ENCODE assay signal across 28 cellular contexts in genomic region chr3:65703820-65704219, GRCh38.
DNase-seq lines count a peak whose midpoint lies in the region; ATAC-seq, FAIRE-seq and TF ChIP-seq lines count a peak whose summit lies in the region.
"Had no signal": no experiment of that assay in that cellular context is flagged by ENCODE, and none has a peak within 500 bp of the region (broad histone marks: within the 10 kb centered on the region; RNA-seq: fewer than 3 reads in every experiment).

No MANE protein-coding gene starts in this region.

- H3K4me2 ChIP-seq in HepG2 (ENCODE audit: low read depth, low read length) (no peak overlapping the region), IMR-90 (ENCODE audit: low read depth, low read length) (no peak overlapping the region), H1 (ENCODE audit: insufficient read depth in 1 of 2, low read depth in 2 of 2, low read length in 2 of 2) (no peak overlapping the region)
- H3K4me2 ChIP-seq: BLaER1 had no signal

- H3K36me3 ChIP-seq in HepG2 (replicated peaks in 1 of 2; ENCODE audit: control insufficient read depth in 1 of 2, insufficient read depth in 2 of 2, low read length in 2 of 2) (no peaks in the 10 kb centered on the region; a peak in 1 of 5 replicates), right lobe of liver (no peaks in the 10 kb centered on the region), IMR-90 (ENCODE audit: control insufficient read depth, insufficient read depth, low read length) (no peaks in the 10 kb centered on the region), H1 (ENCODE audit: control insufficient read depth in 2 of 4, insufficient read depth in 4 of 4, low read length in 3 of 4) (no peaks in the 10 kb centered on the region), left lung (no peaks in the 10 kb centered on the region), testis (ENCODE audit: low read depth, missing control alignments) (no peaks in the 10 kb centered on the region), esophagus squamous epithelium (no peaks in the 10 kb centered on the region)
- H3K36me3 ChIP-seq: BE2C, BLaER1 had no signal

- ATAC-seq in HepG2 (no peak), right lobe of liver (no peak), IMR-90 (ENCODE audit: low read depth) (no peak), left lung (no peak)
- ATAC-seq: GM12878 had no signal

- H2AK5ac ChIP-seq in IMR-90 (ENCODE audit: low read depth, low read length) = no peak overlapping the region
- H2AK5ac ChIP-seq in H1 (ENCODE audit: low read depth, low read length) = no peak overlapping the region

- H3K27ac ChIP-seq in HepG2 (ENCODE audit: extremely low read length, insufficient read depth, low read length) (no peak overlapping the region), right lobe of liver (no peak overlapping the region), IMR-90 (ENCODE audit: insufficient read depth, low read length) (no peak overlapping the region), H1 (ENCODE audit: low read depth, low read length) (no peak overlapping the region), left lung (no peak overlapping the region), testis (no peak overlapping the region), esophagus squamous epithelium (no peak overlapping the region)
- H3K27ac ChIP-seq: 22Rv1, BLaER1 had no signal

- no peak for TF ChIP-seq RAD21 in HepG2 (CRISPR knock-in tag; IDR thresholded peaks at IDR 0.05)
- no peak for TF ChIP-seq RAD21 in IMR-90 (IDR thresholded peaks at IDR 0.05; ENCODE audit: low read length)
- TF ChIP-seq RAD21 in H1 (IDR thresholded peaks at IDR 0.05 in 1 of 2, conservative IDR thresholded peaks at IDR 0.05 in 1 of 2; ENCODE audit: low read depth in 2 of 2, low read length in 2 of 2) = no peak

- no peak overlapping the region for H3K56ac ChIP-seq in IMR-90 (ENCODE audit: extremely low read depth, insufficient read depth, low read length)
- H3K56ac ChIP-seq in H1 (replicated peaks; ENCODE audit: insufficient read length, low read depth, low read length) = no peak overlapping the region

- H3K4me3 Mint-ChIP-seq in nephron progenitor cell = no peak overlapping the region
- H3K4me3 Mint-ChIP-seq: CD14-positive monocyte; CD4-positive, alpha-beta memory T cell; CD4-positive, CD25-positive, alpha-beta regulatory T cell; CD8-positive, alpha-beta memory T cell had no signal

- peaks cover 54% of the 10 kb centered on the region for H3K4me1 Mint-ChIP-seq in nephron progenitor cell
- H3K4me1 Mint-ChIP-seq: CD14-positive monocyte; CD4-positive, alpha-beta memory T cell; CD4-positive, CD25-positive, alpha-beta regulatory T cell; CD8-positive, alpha-beta memory T cell had no signal

- FAIRE-seq in HepG2 (lab: Jason Lieb, UNC) = no peak
- FAIRE-seq in H1 (lab: Jason Lieb, UNC) = no peak
- FAIRE-seq: GM12878, GM12892, GM18507 had no signal

- TF ChIP-seq CTCF in HepG2 (CRISPR knock-in tag; IDR thresholded peaks at IDR 0.05) = no peak
- TF ChIP-seq CTCF in right lobe of liver (IDR thresholded peaks at IDR 0.05) = no peak
- no peak for TF ChIP-seq CTCF in IMR-90 (conservative IDR thresholded peaks at IDR 0.05; ENCODE audit: low read depth, low read length)
- TF ChIP-seq CTCF in H1 (IDR thresholded peaks at IDR 0.05; ENCODE audit: control extremely low read depth in 1 of 3, insufficient read depth in 1 of 3, low read depth in 1 of 3, low read length in 3 of 3) = no peak
- TF ChIP-seq CTCF in nephron progenitor cell (IDR thresholded peaks at IDR 0.05) = no peak
- TF ChIP-seq CTCF in left lung (IDR thresholded peaks at IDR 0.05) = no peak
- TF ChIP-seq CTCF in testis (IDR thresholded peaks at IDR 0.05) = no peak
- no peak for TF ChIP-seq CTCF in esophagus squamous epithelium (IDR thresholded peaks at IDR 0.05)

- no peak overlapping the region for H3K18ac ChIP-seq in IMR-90 (ENCODE audit: low read depth, low read length)
- no peak overlapping the region for H3K18ac ChIP-seq in H1 (ENCODE audit: extremely low read depth, low read length)

- H3K27ac Mint-ChIP-seq in nephron progenitor cell = peak overlapping the region; percentile 33
- H3K27ac Mint-ChIP-seq: CD14-positive monocyte; CD4-positive, CD25-positive, alpha-beta regulatory T cell; CD8-positive, alpha-beta memory T cell had no signal

- CTCF ChIA-PET in HepG2 (lab: Yijun Ruan, JAX; ENCODE audit: low intra/inter-chr PET ratio, low total read pairs) = no interaction called here
- CTCF ChIA-PET in IMR-90 (lab: Yijun Ruan, JAX) = no interaction called here
- CTCF ChIA-PET in H1 (lab: Charles Lee; ENCODE audit: partially characterized antibody) = interaction anchor here (0.8 to 1.7 kb wide), 4 partner anchors 28 to 275 kb away, joined by 4 to 6 read pairs (median 4); no protein-coding TSS in a partner anchor

- TF ChIP-seq EP300 in HepG2 (IDR thresholded peaks at IDR 0.05; ENCODE audit: low read depth in 2 of 2, low read length in 2 of 2) = no peak
- TF ChIP-seq EP300 in HepG2 (CRISPR knock-in tag; IDR thresholded peaks at IDR 0.05; ENCODE audit: borderline replicate concordance) = no peak
- no peak for TF ChIP-seq EP300 in H1 (IDR thresholded peaks at IDR 0.05; ENCODE audit: borderline replicate concordance in 1 of 2, low read depth in 2 of 2, low read length in 2 of 2)

- dilution Hi-C loops in IMR-90 (cut with HindIII; ENCODE audit: low sequenced_read_pairs, unreplicated experiment) = no loop called here

- H2BK120ac ChIP-seq in IMR-90 (ENCODE audit: low read depth, low read length) (no peak overlapping the region), H1 (replicated peaks; ENCODE audit: low read depth, low read length) (no peak overlapping the region)

- H4K5ac ChIP-seq in IMR-90 (ENCODE audit: low read depth, low read length) (no peak overlapping the region), H1 (ENCODE audit: insufficient read length, low read depth, low read length) (no peak overlapping the region)

- H3K4me3 ChIP-seq in HepG2 (replicated peaks in 1 of 3; ENCODE audit: insufficient read depth in 1 of 3, low read depth in 2 of 3, low read length in 3 of 3) (no peak overlapping the region), right lobe of liver (no peak overlapping the region), IMR-90 (ENCODE audit: insufficient read depth, low read depth, low read length) (no peak overlapping the region), H1 (ENCODE audit: extremely low read depth in 1 of 4, insufficient read depth in 2 of 4, low read depth in 3 of 4, low read length in 4 of 4) (no peak overlapping the region), left lung (no peak overlapping the region), testis (no peak overlapping the region), esophagus squamous epithelium (no peak overlapping the region)
- H3K4me3 ChIP-seq: BLaER1, GM12878 had no signal

- H4K8ac ChIP-seq in IMR-90 (ENCODE audit: low read depth in 2 of 2, low read length in 2 of 2) (no peak overlapping the region), H1 (ENCODE audit: extremely low read depth, insufficient read depth, low read length) (no peak overlapping the region)

- H3K4me1 ChIP-seq in HepG2 (ENCODE audit: insufficient read depth, low read length) (no peaks in the 10 kb centered on the region), right lobe of liver (no peaks in the 10 kb centered on the region), IMR-90 (ENCODE audit: control insufficient read depth, insufficient read depth, low read length) (peaks cover 4% of the 10 kb centered on the region; the same call in 1 of the 2 replicates), H1 (replicated peaks in 1 of 4; ENCODE audit: control insufficient read depth in 3 of 4, insufficient read depth in 4 of 4, low read length in 3 of 4) (0 out of 7 replicates have a peak, but pooled peaks cover 0 to 3% (median 0%) of the 10 kb centered on the region in 4 experiments), left lung (no peaks in the 10 kb centered on the region), testis (peaks cover 7% of the 10 kb centered on the region), esophagus squamous epithelium (no peaks in the 10 kb centered on the region)
- H3K4me1 ChIP-seq: BE2C, BLaER1 had no signal

- H2AFZ ChIP-seq in HepG2 (ENCODE audit: low read length) = no peak overlapping the region
- H2AFZ ChIP-seq in IMR-90 (replicated peaks; ENCODE audit: low read length, poor library complexity) = no peak overlapping the region
- no peak overlapping the region for H2AFZ ChIP-seq in H1 (ENCODE audit: low read length)

- peaks cover 4% of the 10 kb centered on the region for H3K27me3 Mint-ChIP-seq in nephron progenitor cell (ENCODE audit: low read depth, poor library complexity)
- H3K27me3 Mint-ChIP-seq: CD8-positive, alpha-beta memory T cell had no signal

- in situ Hi-C loops in HepG2 (cut with HindIII; ENCODE audit: extremely low pct_ligation_motif_present, low pct_unique_long_range_greater_than_20kb) (no loop called here), IMR-90 (cut with MboI; ENCODE audit: low sequenced_read_pairs) (no loop called here)

- peaks cover 6% of the 10 kb centered on the region for H3K9me1 ChIP-seq in IMR-90 (ENCODE audit: insufficient read depth, low read length)

- no peak overlapping the region for H2AK9ac ChIP-seq in IMR-90 (replicated peaks; ENCODE audit: low read depth, low read length, poor library complexity)

- H2BK20ac ChIP-seq in IMR-90 (ENCODE audit: low read depth, low read length) (no peak overlapping the region), H1 (ENCODE audit: low read length) (no peak overlapping the region)

- peaks cover 8% of the 10 kb centered on the region for H4K20me1 ChIP-seq in HepG2 (ENCODE audit: insufficient read depth, low read length)
- 0 out of 2 replicates have a peak, but pooled peaks cover 3% of the 10 kb centered on the region for H4K20me1 ChIP-seq in IMR-90 (ENCODE audit: insufficient read depth, low read length)
- no peaks in the 10 kb centered on the region for H4K20me1 ChIP-seq in H1 (replicated peaks in 1 of 2; ENCODE audit: control insufficient read depth in 1 of 2, insufficient read depth in 2 of 2, low read length in 2 of 2)
- H4K20me1 ChIP-seq: BLaER1 had no signal

- intact Hi-C loops in HepG2 (cut with micrococcal nuclease; ENCODE audit: unreplicated experiment) = no loop called here
- intact Hi-C loops in right lobe of liver (cut with DNase I) = no loop called here
- intact Hi-C loops in IMR-90 (cut with micrococcal nuclease) = no loop called here
- intact Hi-C loops in left lung (cut with DNase I) = no loop called here
- intact Hi-C loops in testis (cut with DNase I; ENCODE audit: low total_unique reads) = no loop called here
- intact Hi-C loops in esophagus squamous epithelium (cut with DNase I) = no loop called here

- H3K14ac ChIP-seq in IMR-90 (replicated peaks; ENCODE audit: low read depth, low read length) = no peak overlapping the region
- no peak overlapping the region for H3K14ac ChIP-seq in H1 (ENCODE audit: insufficient read length)

- no peak overlapping the region for H2BK12ac ChIP-seq in H1 (ENCODE audit: low read depth, low read length)

- peaks cover 0 to 12% of the 10 kb centered on the region in 2 experiments; a peak in 1 of 4 replicates for H3K79me1 ChIP-seq in IMR-90 (ENCODE audit: low read depth in 1 of 2, low read length in 2 of 2)
- H3K79me1 ChIP-seq in H1 (ENCODE audit: low read depth, low read length) = 0 out of 2 replicates have a peak, but pooled peaks cover 3% of the 10 kb centered on the region

- H3K79me2 ChIP-seq in HepG2 (ENCODE audit: insufficient read depth, low read length) (no peaks in the 10 kb centered on the region), H1 (ENCODE audit: control insufficient read depth in 1 of 2, insufficient read depth in 2 of 2, low read length in 2 of 2) (no peaks in the 10 kb centered on the region; a peak in 1 of 4 replicates)

- DNase-seq in HepG2 (ENCODE audit: low spot score) (no peak), right lobe of liver (no peak), IMR-90 (no peak), H1 (ENCODE audit: low read depth in 1 of 2, low spot score in 2 of 2) (no peak), nephron progenitor cell (no peak), left lung (no peak), testis (no peak), esophagus squamous epithelium (lab: John Stamatoyannopoulos, UW) (no peak)
- DNase-seq: ACHN; BE2C; C1 segment of cervical spinal cord; CD4-positive, alpha-beta memory T cell; CD4-positive, CD25-positive, alpha-beta regulatory T cell; CD8-positive, alpha-beta memory T cell; COR-L47; DMS 273 treated with DMSO at 0.1 percent for 48 hours; DMS153; DMS53; DMS79; DND-41; EL; GDM1 had no signal

- peaks cover 14% of the 10 kb centered on the region for H3K9me3 Mint-ChIP-seq in nephron progenitor cell

- H2BK15ac ChIP-seq in IMR-90 (ENCODE audit: low read depth, low read length) (no peak overlapping the region), H1 (ENCODE audit: low read length) (no peak overlapping the region)

- no peaks in the 10 kb centered on the region for H3K23me2 ChIP-seq in H1 (ENCODE audit: low read depth, low read length)

- POLR2A ChIA-PET in HepG2 (lab: Yijun Ruan, JAX) = no interaction called here
- POLR2A ChIA-PET in IMR-90 (lab: Charles Lee; ENCODE audit: unreplicated experiment) = no interaction called here
- POLR2A ChIA-PET in H1 (lab: Charles Lee; ENCODE audit: partially characterized antibody) = interaction anchor here (1.1 kb wide), 1 partner anchor 9 kb away, joined by 3 read pairs; no protein-coding TSS in a partner anchor

- BruUV-seq in HepG2 (replicated peaks; lab: Mats Ljungman, UMichigan) = no TSS peak
- no TSS peak for BruUV-seq in IMR-90 (replicated peaks; lab: Mats Ljungman, UMichigan)

- H3K23ac ChIP-seq in IMR-90 (ENCODE audit: low read depth, low read length) = no peak overlapping the region
- H3K23ac ChIP-seq in H1 (ENCODE audit: insufficient read length) = no peak overlapping the region

- peaks cover 4% of the 10 kb centered on the region for H3K36me3 Mint-ChIP-seq in nephron progenitor cell (ENCODE audit: low read depth)
- H3K36me3 Mint-ChIP-seq: CD14-positive monocyte; CD4-positive, alpha-beta memory T cell; CD4-positive, CD25-positive, alpha-beta regulatory T cell; CD8-positive, alpha-beta memory T cell had no signal

- H3K4ac ChIP-seq in IMR-90 (ENCODE audit: low read depth, low read length) = no peak overlapping the region
- H3K4ac ChIP-seq in H1 (replicated peaks; ENCODE audit: insufficient read length, low read depth, low read length) = no peak overlapping the region

- H4K91ac ChIP-seq in IMR-90 (ENCODE audit: insufficient read depth, low read depth, low read length) (no peak overlapping the region), H1 (replicated peaks; ENCODE audit: insufficient read length, low read length) (no peak overlapping the region)

- TF ChIP-seq POLR2A in HepG2 (IDR thresholded peaks at IDR 0.05; ENCODE audit: insufficient read depth in 1 of 2, low read depth in 2 of 2, low read length in 2 of 2) (no peak), right lobe of liver (IDR thresholded peaks at IDR 0.05) (no peak), IMR-90 (IDR thresholded peaks at IDR 0.05; ENCODE audit: low read depth, low read length) (no peak), H1 (IDR thresholded peaks at IDR 0.05; ENCODE audit: control extremely low read depth in 1 of 2, low read depth in 2 of 2, low read length in 2 of 2) (no peak), testis (IDR thresholded peaks at IDR 0.05) (no peak), esophagus squamous epithelium (IDR thresholded peaks at IDR 0.05) (no peak)

- WGBS in HepG2 (ENCODE audit: low lambda C conversion rate) = 97% methylated on average over 2 of the region's 2 CpGs
- 95% methylated on average over 2 of the region's 2 CpGs for WGBS in right lobe of liver (ENCODE audit: insufficient coverage, low coverage, low lambda C conversion rate, missing lambda C conversion rate)
- WGBS in IMR-90 (ENCODE audit: extremely low coverage in 2 of 2, insufficient read length in 1 of 2), 2 experiments = no CpG with 5 or more reads among the region's 2 CpGs
- whole genome bisulfite sequencing in H1 (ENCODE audit: extremely low coverage in 1 of 2, insufficient coverage in 1 of 2, insufficient read length in 1 of 2, insufficient replicate concordance in 2 of 2, low coverage in 1 of 2, low lambda C conversion rate in 2 of 2, missing lambda C conversion rate in 1 of 2), 2 experiments = 94% methylated on average over 2 of the region's 2 CpGs; no CpG with 5 or more reads in 1 of the 2 experiments
- WGBS in testis, 2 donors = 61 to 87% methylated on average over 2 of the region's 2 CpGs
- WGBS in esophagus squamous epithelium, 2 donors = 81 to 87% methylated on average over 2 of the region's 2 CpGs

- H3K27me3 ChIP-seq in HepG2 (ENCODE audit: control insufficient read depth in 1 of 2, insufficient read depth in 2 of 2, low read length in 2 of 2) = no peaks in the 10 kb centered on the region
- no peaks in the 10 kb centered on the region for H3K27me3 ChIP-seq in right lobe of liver
- H3K27me3 ChIP-seq in IMR-90 (ENCODE audit: control insufficient read depth, insufficient read depth, low read length) = no peaks in the 10 kb centered on the region
- H3K27me3 ChIP-seq in H1 (replicated peaks in 1 of 4; ENCODE audit: control insufficient read depth in 3 of 4, extremely low read depth in 1 of 4, insufficient read depth in 3 of 4, low read length in 3 of 4) = no peaks in the 10 kb centered on the region
- H3K27me3 ChIP-seq in left lung = no peaks in the 10 kb centered on the region
- no peaks in the 10 kb centered on the region for H3K27me3 ChIP-seq in testis
- H3K27me3 ChIP-seq in esophagus squamous epithelium = no peaks in the 10 kb centered on the region
- H3K27me3 ChIP-seq: BE2C, BLaER1 had no signal

- H3K9me3 ChIP-seq in HepG2 (ENCODE audit: low read length) (no peaks in the 10 kb centered on the region), right lobe of liver (no peaks in the 10 kb centered on the region), IMR-90 (ENCODE audit: control insufficient read depth, insufficient read depth, low read length) (no peaks in the 10 kb centered on the region), H1 (ENCODE audit: insufficient read depth in 2 of 2, low read depth in 1 of 2, low read length in 1 of 2) (no peaks in the 10 kb centered on the region), left lung (no peaks in the 10 kb centered on the region), testis (no peaks in the 10 kb centered on the region), esophagus squamous epithelium (no peaks in the 10 kb centered on the region)
- H3K9me3 ChIP-seq: BE2C had no signal

- no peak overlapping the region for H2BK5ac ChIP-seq in IMR-90 (ENCODE audit: low read depth, low read length, poor library complexity, severe bottlenecking)
- H2BK5ac ChIP-seq in H1 (ENCODE audit: low read depth, low read length) = no peak overlapping the region

- H3K9ac ChIP-seq in HepG2 (ENCODE audit: insufficient read depth, low read depth, low read length) (no peak overlapping the region), IMR-90 (ENCODE audit: low read depth, low read length) (no peak overlapping the region), H1 (replicated peaks in 1 of 4; ENCODE audit: extremely low read depth in 1 of 4, low read depth in 3 of 4, low read length in 3 of 4) (no peak overlapping the region)
- H3K9ac ChIP-seq: BLaER1 had no signal

Comparison
In these comparisons a context has a peak if more than half of its experiments do, and no peak if none do; other contexts are left out.
1. Of the 41 proteins assayed by ChIP-seq in both HepG2 and H1: peak only in HepG2: none; only in H1: none; in both: MAFK; in neither: 40.